25 cellular contexts compared by ENCODE assay signal in genomic region chr1:198773030-198773429, GRCh38.
A peak's percentile ranks its signal among the peaks of the same experiment; 100 is the strongest.
DNase-seq lines count a peak whose midpoint lies in the region; ATAC-seq and TF ChIP-seq lines count a peak whose summit lies in the region.
"Had no signal": no experiment of that assay in that cellular context is flagged by ENCODE, and none has a peak within 500 bp of the region (broad histone marks: within the 10 kb centered on the region; RNA-seq: fewer than 3 reads in every experiment).

No MANE protein-coding gene starts in this region.

- H3K27me3 Mint-ChIP-seq in stimulated activated naive CD8-positive, alpha-beta T cell treated with anti-CD3 and anti-CD28 coated beads, Interleukin-15, Interleukin-2, amounts not matched to agents 100 ng/mL and 50 ng/mL, for 24 hours, result peaks cover 7% of the 10 kb centered on the region
- H3K27me3 Mint-ChIP-seq in T-helper 17 cell (peaks cover 5% of the 10 kb centered on the region), nephron progenitor cell (ENCODE audit: low read depth, poor library complexity) (no peaks in the 10 kb centered on the region)

- H3K9me3 Mint-ChIP-seq in stimulated activated naive CD8-positive, alpha-beta T cell treated with anti-CD3 and anti-CD28 coated beads, Interleukin-15, Interleukin-2, amounts not matched to agents 100 ng/mL and 50 ng/mL, for 24 hours, result no peaks in the 10 kb centered on the region
- no peaks in the 10 kb centered on the region for H3K9me3 Mint-ChIP-seq in nephron progenitor cell
- H3K9me3 Mint-ChIP-seq: CD4-positive, CD25-positive, alpha-beta regulatory T cell; IgD-negative memory B cell had no signal

- peak overlapping the region; percentile 59 for H3K27ac Mint-ChIP-seq in stimulated activated naive CD8-positive, alpha-beta T cell treated with anti-CD3 and anti-CD28 coated beads, Interleukin-15, Interleukin-2, amounts not matched to agents 100 ng/mL and 50 ng/mL, for 24 hours
- peak overlapping the region; percentile 70 for H3K27ac Mint-ChIP-seq in T-helper 17 cell
- H3K27ac Mint-ChIP-seq in nephron progenitor cell, result peak overlapping the region; percentile 5
- H3K27ac Mint-ChIP-seq: CD4-positive, CD25-positive, alpha-beta regulatory T cell; IgD-negative memory B cell had no signal

- DNase-seq in stimulated activated naive CD8-positive, alpha-beta T cell treated with anti-CD3 and anti-CD28 coated beads, Interleukin-15, Interleukin-2, amounts not matched to agents 100 U/mL and 50 U/mL, for 24 hours, result no peak
- DNase-seq in T-helper 17 cell (no peak), nephron progenitor cell (no peak), GM03348 (ENCODE audit: low spot score) (no peak), KG1 (lab: John Stamatoyannopoulos, UW) (no peak), activated gamma-delta T cell treated with Interleukin-2 at 50 U/mL for 16 hours (no peak)
- DNase-seq: ACHN; BE2C; CD4-positive, CD25-positive, alpha-beta regulatory T cell; GOT3; Kasumi-1; MV-4-11; NCI-H1105; NCI-H1436 treated with DMSO at 0.1 percent for 48 hours; NCI-H187 treated with DMSO at 0.1 percent for 48 hours; NCI-H2107; NCI-H524 treated with DMSO at 0.1 percent for 48 hours; NCI-H82; NK-92 treated with Interleukin-12 subunit alpha and Interleukin-12 subunit beta, amount 100 ng/mL, for 24 hours; PC-9 had no signal

- H3K4me1 Mint-ChIP-seq in stimulated activated naive CD8-positive, alpha-beta T cell treated with anti-CD3 and anti-CD28 coated beads, Interleukin-15, Interleukin-2, amounts not matched to agents 100 ng/mL and 50 ng/mL, for 24 hours (ENCODE audit: low read depth), result peaks cover 10% of the 10 kb centered on the region
- H3K4me1 Mint-ChIP-seq in T-helper 17 cell, result no peaks in the 10 kb centered on the region
- peaks cover 34% of the 10 kb centered on the region for H3K4me1 Mint-ChIP-seq in nephron progenitor cell
- H3K4me1 Mint-ChIP-seq: IgD-negative memory B cell had no signal

- no peak overlapping the region for H3K4me3 Mint-ChIP-seq in stimulated activated naive CD8-positive, alpha-beta T cell treated with anti-CD3 and anti-CD28 coated beads, Interleukin-15, Interleukin-2, amounts not matched to agents 100 ng/mL and 50 ng/mL, for 24 hours
- H3K4me3 Mint-ChIP-seq in T-helper 17 cell (no peak overlapping the region), nephron progenitor cell (no peak overlapping the region)
- H3K4me3 Mint-ChIP-seq: CD4-positive, CD25-positive, alpha-beta regulatory T cell; IgD-negative memory B cell had no signal

- H3K9me3 ChIP-seq in T-helper 17 cell (ENCODE audit: control insufficient read depth, low read length, poor library complexity, severe bottlenecking), result no peaks in the 10 kb centered on the region
- H3K9me3 ChIP-seq: BE2C, HAP-1 had no signal

- no peaks in the 10 kb centered on the region for H3K36me3 Mint-ChIP-seq in stimulated activated naive CD8-positive, alpha-beta T cell treated with anti-CD3 and anti-CD28 coated beads, Interleukin-15, Interleukin-2, amounts not matched to agents 100 ng/mL and 50 ng/mL, for 24 hours (ENCODE audit: low read depth)
- no peaks in the 10 kb centered on the region for H3K36me3 Mint-ChIP-seq in T-helper 17 cell (ENCODE audit: low read depth)
- no peaks in the 10 kb centered on the region for H3K36me3 Mint-ChIP-seq in nephron progenitor cell (ENCODE audit: low read depth)

- no peak for TF ChIP-seq CTCF in nephron progenitor cell (IDR thresholded peaks at IDR 0.05)

- no peak for ATAC-seq in stimulated activated naive CD8-positive, alpha-beta T cell treated with anti-CD3 and anti-CD28 coated beads, Interleukin-15, Interleukin-2, amounts not matched to agents 100 U/mL and 50 U/mL, for 24 hours
- ATAC-seq in T-helper 17 cell, result no peak
- ATAC-seq: GM12878, Right ventricle myocardium inferior had no signal

Comparison
In these comparisons a context has a peak if more than half of its experiments do, and no peak if none do; other contexts are left out.
1. H3K27ac Mint-ChIP-seq: peak in every context shown above with its lines; median percentile 70 in T-helper 17 cell; 59 in stimulated activated naive CD8-positive, alpha-beta T cell treated with anti-CD3 and anti-CD28 coated beads, Interleukin-15, Interleukin-2, amounts not matched to agents 100 ng/mL and 50 ng/mL, for 24 hours; 5 in nephron progenitor cell.